In the genomic region with DNA sequence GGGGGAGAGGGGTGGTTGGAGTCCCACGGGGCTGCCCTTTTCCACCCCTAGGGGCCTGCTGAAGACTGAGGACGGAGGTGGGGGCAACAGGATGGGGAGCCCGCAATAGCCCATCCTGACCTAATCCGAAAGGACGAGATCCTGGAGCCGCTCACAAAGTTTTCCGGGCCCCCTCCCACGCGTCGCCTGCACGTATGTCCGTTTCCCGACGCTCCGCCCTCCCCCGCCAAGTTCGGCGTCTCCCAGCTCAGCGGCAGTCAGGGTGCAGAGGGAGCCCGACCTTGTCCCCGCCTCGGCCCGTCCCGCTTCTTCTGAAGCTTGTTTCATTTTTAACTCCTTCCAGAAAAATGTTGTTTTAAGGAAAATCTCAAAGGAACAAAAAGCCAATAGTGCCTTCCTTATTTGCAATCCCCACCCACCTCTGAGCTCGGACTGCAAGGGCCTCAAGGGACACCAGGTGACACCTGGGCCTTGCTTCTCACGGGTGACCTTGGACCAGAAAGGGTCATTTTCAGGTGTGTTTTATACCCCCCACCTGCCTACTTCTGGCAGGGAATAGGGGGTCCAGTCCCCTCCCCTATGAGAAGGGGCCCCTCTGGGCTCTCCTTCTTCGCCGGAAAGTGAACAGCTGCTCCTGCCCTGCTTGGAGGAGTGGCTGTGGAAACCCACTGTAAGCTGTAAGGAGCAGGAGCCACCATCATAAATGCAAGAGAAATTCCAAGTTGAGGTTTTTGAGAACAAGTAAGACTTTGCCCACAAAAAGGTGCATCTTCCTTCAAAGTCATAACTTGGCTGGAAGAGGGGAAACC, we compare ENCODE assay signal across 9 cellular contexts. TPM values are rescaled to one million over a fixed set of nuclear protein-coding genes. Genes with fewer than 3 reads are reported as not detected.
DNase-seq lines count a peak whose midpoint lies in the region; ATAC-seq and TF ChIP-seq lines count a peak whose summit lies in the region.
"Had no signal": no experiment of that assay in that cellular context is flagged by ENCODE, and none has a peak within 500 bp of the region (broad histone marks: within the 10 kb centered on the region; RNA-seq: fewer than 3 reads in every experiment).

No MANE protein-coding gene starts in this region.

- H3K27ac Mint-ChIP-seq in endodermal cell, result no peak overlapping the region

- H3K4me1 ChIP-seq in endodermal cell (ENCODE audit: control insufficient read depth, insufficient read depth, low read length), result no peaks in the 10 kb centered on the region
- peaks cover 0 to 15% of the 10 kb centered on the region in 2 donors for H3K4me1 ChIP-seq in muscle layer of duodenum (ENCODE audit: control insufficient read depth in 1 of 2, insufficient read depth in 2 of 2, low read length in 2 of 2)

- CTCF ChIA-PET in AG04449 (lab: Yijun Ruan, JAX), result interaction anchor here (0.8 to 2.1 kb wide), 3 partner anchors 9 to 13 kb away, joined by 3 to 6 read pairs (median 4); no protein-coding TSS in a partner anchor

- no peaks in the 10 kb centered on the region for H3K9me3 Mint-ChIP-seq in endodermal cell

- no peaks in the 10 kb centered on the region for H3K9me3 ChIP-seq in endodermal cell (ENCODE audit: control insufficient read depth, low read length)
- no peaks in the 10 kb centered on the region for H3K9me3 ChIP-seq in muscle layer of duodenum (ENCODE audit: control insufficient read depth in 1 of 2, low read length in 2 of 2)

- H3K4me3 ChIP-seq in AG04449 (ENCODE audit: low read depth, low read length) (peak overlapping the region; percentile 45), endodermal cell (ENCODE audit: low read length) (no peak overlapping the region), muscle layer of duodenum (ENCODE audit: low read depth in 1 of 2, low read length in 2 of 2) (peak overlapping the region; percentile 33 to 67)

- H3K27me3 Mint-ChIP-seq in endodermal cell (ENCODE audit: insufficient read depth), result peaks cover 39% of the 10 kb centered on the region

- ATAC-seq in GM21717 (IDR thresholded peaks at IDR 0.05; ENCODE audit: unreplicated experiment) (no peak), HG02870 (IDR thresholded peaks at IDR 0.05; ENCODE audit: unreplicated experiment) (no peak)

- WGBS in endodermal cell (ENCODE audit: insufficient coverage in 1 of 2, insufficient read length in 1 of 2), 2 experiments, result 18 to 29% methylated on average over 19 to 28 of the region's 28 CpGs

- no peak overlapping the region for H3K9ac ChIP-seq in endodermal cell (ENCODE audit: extremely low read depth, low read length, poor library complexity, severe bottlenecking)

- H3K27ac ChIP-seq in endodermal cell (ENCODE audit: low read depth, low read length) (peak overlapping the region; percentile 73), muscle layer of duodenum (ENCODE audit: low read length) (no peak overlapping the region)

- no peaks in the 10 kb centered on the region for H3K36me3 Mint-ChIP-seq in endodermal cell (ENCODE audit: low read depth)

- H3K4me3 Mint-ChIP-seq in endodermal cell, result peak overlapping the region; percentile 53

- POLR2A ChIA-PET in AG04449 (lab: Yijun Ruan, JAX), result no interaction called here

- H3K27me3 ChIP-seq in endodermal cell (ENCODE audit: control insufficient read depth, insufficient read depth, low read length, poor library complexity, severe bottlenecking), result peaks cover 42% of the 10 kb centered on the region
- peaks cover 6% of the 10 kb centered on the region for H3K27me3 ChIP-seq in muscle layer of duodenum (ENCODE audit: low read depth, low read length)

- no peaks in the 10 kb centered on the region for H3K36me3 ChIP-seq in endodermal cell (ENCODE audit: control insufficient read depth, insufficient read depth, low read length)
- no peaks in the 10 kb centered on the region for H3K36me3 ChIP-seq in muscle layer of duodenum (ENCODE audit: control insufficient read depth in 1 of 2, insufficient read depth in 2 of 2, low read length in 2 of 2)

- H3K4me1 Mint-ChIP-seq in endodermal cell, result peaks cover 4% of the 10 kb centered on the region

- TF ChIP-seq CTCF in AG04449 (IDR thresholded peaks at IDR 0.05; ENCODE audit: insufficient read depth, low read length, missing control alignments) (no peak), endodermal cell (conservative IDR thresholded peaks at IDR 0.05) (peak; percentile 47)

- no peak for DNase-seq in AG04449 (ENCODE audit: low read depth, low spot score)
- DNase-seq in M059J (ENCODE audit: low read depth), result peak; percentile 15
- DNase-seq in endodermal cell, result peak; percentile 67
- no peak for DNase-seq in kidney tubule cell (ENCODE audit: low spot score)
- DNase-seq in effector CD4-positive, alpha-beta T cell, result no peak
- DNase-seq: NK-92 treated with Interleukin-12 subunit alpha and Interleukin-12 subunit beta, amount 100 ng/mL, for 24 hours had no signal

RNA-seq across cellular contexts. Expression of gene ZNF423, which starts 3.4 kb away (rescaled TPM):
- total RNA-seq in M059J (2014; rRNA removed; shearing (Covaris generic)), result 0.02 and 0.20 TPM in 2 replicates
- total RNA-seq in endodermal cell, result 10 to 100 TPM; 30.3 to 41.9 TPM
- polyA plus RNA-seq in endodermal cell (2013, experiment 1 of 2), result 58.6 TPM
- 54.0 TPM for polyA plus RNA-seq in endodermal cell (2013, experiment 2 of 2)

Comparison
In these comparisons a context has a peak if more than half of its experiments do, and no peak if none do; other contexts are left out.
1. DNase-seq: peak in M059J (single experiment) and endodermal cell (single experiment); none in AG04449 (single experiment), kidney tubule cell (single experiment) and effector CD4-positive, alpha-beta T cell (single experiment).
2. RNA of gene ZNF423, which starts 3.4 kb away (total RNA-seq): 30.3 to 41.9 TPM in endodermal cell; 0.02 to 0.20 TPM in M059J; every median in the first group is over 10 times any median in the second.